1 cellular context compared by ENCODE assay signal in the genomic region with DNA sequence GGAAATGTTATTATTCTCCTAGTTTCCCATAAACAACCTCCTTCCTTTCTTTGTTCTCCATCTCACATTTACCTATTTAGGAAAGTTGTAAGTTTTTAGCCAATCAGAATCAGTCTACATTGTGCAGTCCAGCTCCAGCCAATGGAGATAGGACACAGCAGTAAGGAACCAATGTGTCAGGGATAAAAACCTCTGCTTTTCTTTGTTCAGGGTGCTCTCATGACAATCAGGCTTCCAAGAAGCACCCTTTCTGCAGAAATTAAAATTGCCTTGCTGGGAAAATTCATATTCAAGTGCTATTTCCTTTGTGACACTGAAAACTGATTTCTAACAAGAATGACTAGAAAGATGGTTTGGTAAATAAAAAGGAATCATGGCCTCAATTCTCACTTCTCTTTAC.
TF ChIP-seq lines count a peak whose summit lies in the region.

No MANE protein-coding gene starts in this region.

TF ChIP-seq in K562, 482 proteins besides CTCF, POLR2A, EP300 and RAD21:
- peak; percentile 84 for TF ChIP-seq TRIM28 (IDR thresholded peaks at IDR 0.05)
- 0 out of 2 replicates have a peak, but pooled peaks have one; percentile 28 for TF ChIP-seq ZEB2 (IDR thresholded peaks at IDR 0.05)
- peak; percentile 49; the same call in 1 of the 2 replicates for TF ChIP-seq CBX1 (IDR thresholded peaks at IDR 0.05; ENCODE audit: low read depth)
- TF ChIP-seq, protein P1, sequence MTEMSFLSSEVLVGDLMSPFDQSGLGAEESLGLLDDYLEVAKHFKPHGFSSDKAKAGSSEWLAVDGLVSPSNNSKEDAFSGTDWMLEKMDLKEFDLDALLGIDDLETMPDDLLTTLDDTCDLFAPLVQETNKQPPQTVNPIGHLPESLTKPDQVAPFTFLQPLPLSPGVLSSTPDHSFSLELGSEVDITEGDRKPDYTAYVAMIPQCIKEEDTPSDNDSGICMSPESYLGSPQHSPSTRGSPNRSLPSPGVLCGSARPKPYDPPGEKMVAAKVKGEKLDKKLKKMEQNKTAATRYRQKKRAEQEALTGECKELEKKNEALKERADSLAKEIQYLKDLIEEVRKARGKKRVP (CRISPR knock-in tag; IDR thresholded peaks at IDR 0.05) = no peak
- TF ChIP-seq, protein P2, sequence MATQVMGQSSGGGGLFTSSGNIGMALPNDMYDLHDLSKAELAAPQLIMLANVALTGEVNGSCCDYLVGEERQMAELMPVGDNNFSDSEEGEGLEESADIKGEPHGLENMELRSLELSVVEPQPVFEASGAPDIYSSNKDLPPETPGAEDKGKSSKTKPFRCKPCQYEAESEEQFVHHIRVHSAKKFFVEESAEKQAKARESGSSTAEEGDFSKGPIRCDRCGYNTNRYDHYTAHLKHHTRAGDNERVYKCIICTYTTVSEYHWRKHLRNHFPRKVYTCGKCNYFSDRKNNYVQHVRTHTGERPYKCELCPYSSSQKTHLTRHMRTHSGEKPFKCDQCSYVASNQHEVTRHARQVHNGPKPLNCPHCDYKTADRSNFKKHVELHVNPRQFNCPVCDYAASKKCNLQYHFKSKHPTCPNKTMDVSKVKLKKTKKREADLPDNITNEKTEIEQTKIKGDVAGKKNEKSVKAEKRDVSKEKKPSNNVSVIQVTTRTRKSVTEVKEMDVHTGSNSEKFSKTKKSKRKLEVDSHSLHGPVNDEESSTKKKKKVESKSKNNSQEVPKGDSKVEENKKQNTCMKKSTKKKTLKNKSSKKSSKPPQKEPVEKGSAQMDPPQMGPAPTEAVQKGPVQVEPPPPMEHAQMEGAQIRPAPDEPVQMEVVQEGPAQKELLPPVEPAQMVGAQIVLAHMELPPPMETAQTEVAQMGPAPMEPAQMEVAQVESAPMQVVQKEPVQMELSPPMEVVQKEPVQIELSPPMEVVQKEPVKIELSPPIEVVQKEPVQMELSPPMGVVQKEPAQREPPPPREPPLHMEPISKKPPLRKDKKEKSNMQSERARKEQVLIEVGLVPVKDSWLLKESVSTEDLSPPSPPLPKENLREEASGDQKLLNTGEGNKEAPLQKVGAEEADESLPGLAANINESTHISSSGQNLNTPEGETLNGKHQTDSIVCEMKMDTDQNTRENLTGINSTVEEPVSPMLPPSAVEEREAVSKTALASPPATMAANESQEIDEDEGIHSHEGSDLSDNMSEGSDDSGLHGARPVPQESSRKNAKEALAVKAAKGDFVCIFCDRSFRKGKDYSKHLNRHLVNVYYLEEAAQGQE (CRISPR knock-in tag; IDR thresholded peaks at IDR 0.05; ENCODE audit: low read depth) = no peak
- TF ChIP-seq CBX3 (IDR thresholded peaks at IDR 0.05; ENCODE audit: borderline replicate concordance in 1 of 2, low read length in 2 of 2) = peak in 1 of 2 experiments; percentile 94; a peak in 2 of 3 replicates
- TF ChIP-seq CCAR2 (IDR thresholded peaks at IDR 0.05; ENCODE audit: low read depth, low read length) = no peak
- TF ChIP-seq CBX5 (IDR thresholded peaks at IDR 0.05; ENCODE audit: borderline replicate concordance, low read depth) = peak; percentile 88; the same call in 1 of the 2 replicates
- peak; percentile 82; the same call in 1 of the 2 replicates for TF ChIP-seq ZNF561 (CRISPR knock-in tag; conservative IDR thresholded peaks at IDR 0.05)
- 0 out of 2 replicates have a peak, but pooled peaks have one; percentile 53 for TF ChIP-seq XRCC3 (IDR thresholded peaks at IDR 0.05)
- TF ChIP-seq, protein P3, sequence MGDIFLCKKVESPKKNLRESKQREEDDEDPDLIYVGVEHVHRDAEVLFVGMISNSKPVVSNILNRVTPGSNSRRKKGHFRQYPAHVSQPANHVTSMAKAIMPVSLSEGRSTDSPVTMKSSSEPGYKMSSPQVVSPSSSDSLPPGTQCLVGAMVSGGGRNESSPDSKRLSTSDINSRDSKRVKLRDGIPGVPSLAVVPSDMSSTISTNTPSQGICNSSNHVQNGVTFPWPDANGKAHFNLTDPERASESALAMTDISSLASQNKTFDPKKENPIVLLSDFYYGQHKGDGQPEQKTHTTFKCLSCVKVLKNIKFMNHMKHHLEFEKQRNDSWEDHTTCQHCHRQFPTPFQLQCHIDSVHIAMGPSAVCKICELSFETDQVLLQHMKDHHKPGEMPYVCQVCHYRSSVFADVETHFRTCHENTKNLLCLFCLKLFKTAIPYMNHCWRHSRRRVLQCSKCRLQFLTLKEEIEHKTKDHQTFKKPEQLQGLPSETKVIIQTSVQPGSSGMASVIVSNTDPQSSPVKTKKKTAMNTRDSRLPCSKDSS (IDR thresholded peaks at IDR 0.05; ENCODE audit: low read depth, partially characterized antibody) = peak; percentile 96
